Comparison of ENCODE assay signal across 1 cellular context in genomic region chr11:13317293-13318080, GRCh38.
TF ChIP-seq lines count a peak whose summit lies in the region.

No MANE protein-coding gene starts in this region.

TF ChIP-seq in GM12878, 131 proteins besides CTCF, POLR2A, EP300 and RAD21 (continued from another document):
- TF ChIP-seq TCF12 (IDR thresholded peaks at IDR 0.05; ENCODE audit: low read depth, low read length) (no peak), PBX3 (IDR thresholded peaks at IDR 0.05; ENCODE audit: insufficient replicate concordance, low read depth, low read length) (no peak)
